20 cellular contexts compared by ENCODE assay signal in the genomic region with DNA sequence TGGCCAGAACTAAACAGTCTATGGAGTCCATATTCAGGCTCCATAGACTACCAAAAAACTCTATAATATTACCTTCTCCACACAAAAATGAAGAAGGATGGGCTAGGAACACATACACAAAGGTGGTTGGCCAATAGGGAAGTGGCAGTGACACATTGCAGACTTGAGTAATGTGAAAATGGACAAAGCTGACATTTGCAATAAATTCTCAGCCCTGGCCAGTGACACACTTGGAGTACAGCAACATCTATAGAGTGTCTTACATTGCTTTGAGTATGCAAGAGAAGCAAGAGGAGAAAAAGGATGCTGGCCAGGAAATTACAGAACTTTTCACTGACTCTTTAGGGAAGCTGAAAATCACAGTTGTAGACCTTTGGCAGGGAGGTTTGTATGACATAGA. TPM values are rescaled to one million over a fixed set of nuclear protein-coding genes. Genes with fewer than 3 reads are reported as not detected.
A peak's percentile ranks its signal among the peaks of the same experiment; 100 is the strongest.
DNase-seq lines count a peak whose midpoint lies in the region; ATAC-seq and TF ChIP-seq lines count a peak whose summit lies in the region.
"Had no signal": no experiment of that assay in that cellular context is flagged by ENCODE, and none has a peak within 500 bp of the region (broad histone marks: within the 10 kb centered on the region; RNA-seq: fewer than 3 reads in every experiment).

No MANE protein-coding gene starts in this region.

- no peaks in the 10 kb centered on the region for H3K36me3 Mint-ChIP-seq in T-helper 17 cell (ENCODE audit: low read depth)
- H3K36me3 Mint-ChIP-seq: IgD-negative memory B cell had no signal

- DNase-seq in CD1c-positive myeloid dendritic cell (ENCODE audit: extremely low spot score) = peak; percentile 39
- peak; percentile 67 to 87 for DNase-seq in NOMO-1 (lab: John Stamatoyannopoulos, UW; ENCODE audit: unreplicated experiment in 2 of 2)
- no peak for DNase-seq in T-helper 17 cell
- DNase-seq in activated gamma-delta T cell (lab: John Stamatoyannopoulos, UW) = no peak
- no peak for DNase-seq in mucosa of descending colon
- DNase-seq: DMS79; Kasumi-1; MG63; NCI-H1694 treated with DMSO at 0.1 percent for 48 hours; NCI-H510A; NCI-H748 treated with DMSO at 0.1 percent for 48 hours; NK-92 treated with Interleukin-12 subunit alpha and Interleukin-12 subunit beta, amount 100 ng/mL, for 24 hours; PC-9; SW 1271 had no signal

- H3K4me1 ChIP-seq in neutrophil (ENCODE audit: control insufficient read depth in 1 of 2, insufficient read depth in 1 of 2, low read depth in 1 of 2, low read length in 1 of 2) (peaks cover 55 to 57% of the 10 kb centered on the region in 2 experiments), mucosa of descending colon (ENCODE audit: low read depth) (no peaks in the 10 kb centered on the region)
- H3K4me1 ChIP-seq: A549, SJSA1 had no signal

- no peaks in the 10 kb centered on the region for H3K27me3 Mint-ChIP-seq in T-helper 17 cell
- H3K27me3 Mint-ChIP-seq: IgD-negative memory B cell had no signal

- peak; percentile 12 for ATAC-seq in T-helper 17 cell
- no peak for ATAC-seq in mucosa of descending colon
- ATAC-seq in HG03159 (IDR thresholded peaks at IDR 0.05; ENCODE audit: unreplicated experiment) = no peak
- ATAC-seq: A549 had no signal

- no peaks in the 10 kb centered on the region for H3K9me3 ChIP-seq in T-helper 17 cell (ENCODE audit: control insufficient read depth, low read length, poor library complexity, severe bottlenecking)
- H3K9me3 ChIP-seq in neutrophil = no peaks in the 10 kb centered on the region
- H3K9me3 ChIP-seq in mucosa of descending colon = no peaks in the 10 kb centered on the region
- H3K9me3 ChIP-seq: A549, BLaER1, MG63, SJSA1 had no signal

- TF ChIP-seq CTCF in neutrophil (IDR thresholded peaks at IDR 0.05) (no peak), mucosa of descending colon (IDR thresholded peaks at IDR 0.05) (no peak)

- peaks cover 7% of the 10 kb centered on the region for H3K4me1 Mint-ChIP-seq in T-helper 17 cell

- no peak overlapping the region for H3K27ac Mint-ChIP-seq in T-helper 17 cell
- H3K27ac Mint-ChIP-seq: IgD-negative memory B cell had no signal

- H3K27ac ChIP-seq in neutrophil = peak overlapping the region; percentile 81
- H3K27ac ChIP-seq: A549, BLaER1, PC-9, SJSA1 had no signal

- intact Hi-C loops in mucosa of descending colon (cut with DNase I, micrococcal nuclease) = no loop called here

- no peak overlapping the region for H3K4me3 Mint-ChIP-seq in T-helper 17 cell
- H3K4me3 Mint-ChIP-seq: IgD-negative memory B cell had no signal

- no peaks in the 10 kb centered on the region for H3K27me3 ChIP-seq in neutrophil
- H3K27me3 ChIP-seq: BLaER1, SJSA1 had no signal

- H3K36me3 ChIP-seq in neutrophil (no peaks in the 10 kb centered on the region), mucosa of descending colon (ENCODE audit: low read depth) (no peaks in the 10 kb centered on the region)
- H3K36me3 ChIP-seq: BLaER1, MG63, SJSA1 had no signal

- H3K4me3 ChIP-seq in neutrophil (ENCODE audit: low read depth in 1 of 2, low read length in 1 of 2) (peak overlapping the region in 1 of 2 experiments; percentile 5), mucosa of descending colon (no peak overlapping the region)
- H3K4me3 ChIP-seq: A549, BLaER1, MG63, PC-9, SJSA1 had no signal

RNA-seq across cellular contexts. Expression of a gene that starts 7.3 kb away (rescaled TPM):
- total RNA-seq in T-helper 17 cell = not detected
- not detected for total RNA-seq in mucosa of descending colon
- total RNA-seq: PC-9, SJSA1 had no signal

RNA-seq across cellular contexts. Expression of a gene that starts 13.6 kb away (rescaled TPM):
- total RNA-seq in T-helper 17 cell = not detected
- not detected for total RNA-seq in mucosa of descending colon
- total RNA-seq: PC-9, SJSA1 had no signal

RNA-seq across cellular contexts. Expression of a gene that starts 21.6 kb away (rescaled TPM):
- total RNA-seq in T-helper 17 cell (not detected), mucosa of descending colon (not detected)
- total RNA-seq: PC-9, SJSA1 had no signal

RNA-seq across cellular contexts. Expression of a gene that starts 42.7 kb away (rescaled TPM):
- total RNA-seq in T-helper 17 cell = 10 to 100 TPM; 27.6 to 33.8 TPM
- total RNA-seq in mucosa of descending colon = 100 to 1,000 TPM in 1 of 3 donors, 10 to 100 TPM in 2; 78.0 to 195 (median 92.1) TPM

RNA-seq across cellular contexts. Expression of a gene that starts 47.2 kb away (rescaled TPM):
- total RNA-seq in T-helper 17 cell = under 1 TPM; 0.15 to 0.23 TPM
- total RNA-seq in mucosa of descending colon = under 1 TPM in 2 of 3 donors, not detected in 1; 0.20 to 0.22 TPM
- total RNA-seq: SJSA1 had no signal

Comparison
In these comparisons a context has a peak if more than half of its experiments do, and no peak if none do; other contexts are left out.
1. DNase-seq: peak in CD1c-positive myeloid dendritic cell (single experiment) and NOMO-1 (2 of 2); none in T-helper 17 cell (0 of 3), activated gamma-delta T cell (single experiment) and mucosa of descending colon (0 of 3).